8 cellular contexts compared by ENCODE assay signal in the genomic region with DNA sequence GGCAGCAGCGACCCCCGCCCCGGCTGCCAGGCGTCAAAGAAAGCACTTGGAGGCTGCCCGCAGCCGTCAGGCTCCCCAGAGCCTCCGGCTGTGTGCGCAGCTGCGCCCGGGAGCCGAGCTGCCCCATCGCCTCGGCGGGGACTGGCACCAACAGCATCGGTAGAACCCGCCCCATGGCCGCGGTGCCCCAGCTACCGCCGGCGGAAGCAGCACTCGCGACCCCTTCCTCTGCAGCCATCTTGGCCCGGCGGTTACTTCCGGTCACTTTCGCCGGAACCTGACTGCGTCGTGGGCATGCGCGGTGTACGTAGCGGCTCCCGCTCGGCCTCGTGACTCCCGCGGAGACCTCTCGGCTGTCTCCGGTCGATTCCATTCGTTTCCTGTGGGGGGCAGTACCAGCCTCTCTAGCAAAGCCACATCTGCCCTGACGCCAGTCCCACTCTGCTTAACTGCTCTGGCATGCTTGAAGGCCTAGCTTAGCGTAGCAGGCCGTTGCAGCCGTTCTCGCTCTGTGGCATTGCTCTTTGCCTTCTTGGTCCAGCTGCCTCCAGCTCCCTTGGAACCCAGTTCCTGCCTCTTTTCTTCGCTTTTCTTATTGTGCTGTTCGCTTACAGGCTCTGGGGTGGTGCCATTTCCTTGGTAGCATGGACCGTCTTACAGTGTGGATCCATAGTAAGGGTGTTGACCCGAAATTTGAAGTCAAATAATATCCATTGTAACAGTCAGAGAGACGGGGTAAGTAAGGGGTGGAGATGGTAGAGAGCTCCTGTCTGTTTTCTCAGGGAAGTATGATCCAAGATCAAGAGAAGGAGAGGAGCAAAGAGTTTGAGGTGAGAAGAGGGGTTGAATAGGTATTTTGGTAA. TPM values are rescaled to one million over a fixed set of nuclear protein-coding genes. Genes with fewer than 3 reads are reported as not detected.
DNase-seq lines count a peak whose midpoint lies in the region; ATAC-seq and TF ChIP-seq lines count a peak whose summit lies in the region.

Gene SPG11 (minus strand): TSS at position 253 of the 863 bp plus-strand sequence. CDS start 15 bp downstream, at position 238.

- peak; percentile 90 to 97 (median 95) for TF ChIP-seq CTCF in ascending aorta (IDR thresholded peaks at IDR 0.05)

- intact Hi-C loops in T-helper 2 cell treated with Interferon-gamma antibody and Interleukin-4, amounts not matched to agents 100 ng/mL and 5 ng/mL, for 36 hours (cut with micrococcal nuclease), result loop anchor here (1.0 to 5.0 kb wide), 7 partner anchors 20 to 376 kb away; partner anchors contain the start of genes B2M, EIF3J, GOLM2 and PATL2
- intact Hi-C loops in ascending aorta (cut with DNase I) (loop anchor here (1.0 to 2.0 kb wide), 3 partner anchors 48 to 75 kb away; partner anchors contain the start of genes B2M and PATL2), right cardiac atrium (cut with DNase I) (loop anchor here in 3 of 4 donors (2.0 to 5.0 kb wide), 2 partner anchors 65 to 74 kb away; partner anchors contain the start of gene TRIM69 (in 2 of the 3)), aorta (cut with DNase I) (loop anchor here (2.0 to 5.0 kb wide), 4 partner anchors 49 to 75 kb away; partner anchors contain the start of genes B2M (in 2 of the 2), PATL2 (in 2 of the 2) and TRIM69 (in 1 of the 2))

- ATAC-seq in HG02938 (IDR thresholded peaks at IDR 0.05; ENCODE audit: unreplicated experiment) (peak; percentile 74), right cardiac atrium (peak; percentile 99), aorta (ENCODE audit: low FRiP score) (peak; percentile 99)

- DNase-seq in NCI-H187 (lab: John Stamatoyannopoulos, UW) (peak; percentile 77 to 93), ascending aorta (ENCODE audit: low spot score in 2 of 2) (peak; percentile 93 to 99), right cardiac atrium (peak; percentile 98 to 99 (median 99)), putamen (ENCODE audit: low spot score) (peak; percentile 97), aorta (peak; percentile 99)

- peaks cover 4 to 12% of the 10 kb centered on the region in 2 donors for H3K36me3 ChIP-seq in ascending aorta
- H3K36me3 ChIP-seq in aorta (ENCODE audit: control insufficient read depth in 1 of 2, insufficient read depth in 2 of 2, low read length in 1 of 2), result no peaks in the 10 kb centered on the region

- peaks cover 0 to 17% of the 10 kb centered on the region in 2 donors for H3K4me1 ChIP-seq in ascending aorta
- H3K4me1 ChIP-seq in right cardiac atrium (ENCODE audit: control insufficient read depth, insufficient read depth, low read length), result no peaks in the 10 kb centered on the region
- H3K4me1 ChIP-seq in aorta (ENCODE audit: control insufficient read depth in 1 of 2, insufficient read depth in 2 of 2, low read length in 2 of 2), result no peaks in the 10 kb centered on the region

- peak; percentile 95 for TF ChIP-seq POLR2A in GM15510 (IDR thresholded peaks at IDR 0.05; ENCODE audit: borderline replicate concordance, extremely low read depth, insufficient read length)

- peak within 1 kb of the TSS; percentile 77 to 95 for H3K4me3 ChIP-seq in ascending aorta
- peak within 1 kb of the TSS; percentile 75 for H3K4me3 ChIP-seq in right cardiac atrium (ENCODE audit: low read length)
- H3K4me3 ChIP-seq in aorta (ENCODE audit: low read length in 2 of 2), result peak within 1 kb of the TSS; percentile 68 to 91

- no peaks in the 10 kb centered on the region for H3K9me3 ChIP-seq in ascending aorta
- H3K9me3 ChIP-seq in right cardiac atrium (ENCODE audit: control insufficient read depth, low read length), result no peaks in the 10 kb centered on the region
- H3K9me3 ChIP-seq in aorta (ENCODE audit: control insufficient read depth, low read length), result no peaks in the 10 kb centered on the region

- H3K27me3 ChIP-seq in ascending aorta (no peaks in the 10 kb centered on the region), right cardiac atrium (ENCODE audit: control insufficient read depth, insufficient read depth) (no peaks in the 10 kb centered on the region), aorta (ENCODE audit: control insufficient read depth in 1 of 2, insufficient read depth in 2 of 2, low read length in 1 of 2) (no peaks in the 10 kb centered on the region)

- 7% methylated on average over 53 of the region's 53 CpGs for WGBS in right cardiac atrium
- WGBS in aorta, 2 donors, result 8% methylated on average over 53 of the region's 53 CpGs

- H3K27ac ChIP-seq in ascending aorta (peak within 1 kb of the TSS; percentile 96 to 98), right cardiac atrium (ENCODE audit: low read length) (peak within 1 kb of the TSS; percentile 91), aorta (ENCODE audit: low read depth in 1 of 2, low read length in 2 of 2) (peak within 1 kb of the TSS; percentile 88)

RNA-seq across cellular contexts. Expression of gene SPG11, which starts in this region (rescaled TPM):
- total RNA-seq in T-helper 2 cell treated with Interferon-gamma antibody and Interleukin-4, amounts not matched to agents 100 ng/mL and 5 ng/mL, for 36 hours, result 72.2 and 76.7 TPM in 2 replicates
- total RNA-seq in ascending aorta, result 21.1 TPM
- 10 to 100 TPM; 38.8 to 45.7 (median 42.4) TPM for total RNA-seq in right cardiac atrium
- polyA plus RNA-seq in right cardiac atrium, result 15.0 TPM
- 10 to 100 TPM; 61.1 to 96.3 TPM for total RNA-seq in aorta
- 10 to 100 TPM in 1 of 2 donors, 1 to 10 TPM in 1; 8.3 to 25.9 TPM for polyA plus RNA-seq in aorta

Comparison
In these comparisons a context has a peak if more than half of its experiments do, and no peak if none do; other contexts are left out.
1. Peak in every context shown above with its lines: DNase-seq, ATAC-seq, H3K4me3 ChIP-seq and H3K27ac ChIP-seq.